Comparison of ENCODE assay signal across 10 cellular contexts in genomic region chr6:142822383-142822782, GRCh38.
DNase-seq lines count a peak whose midpoint lies in the region; ATAC-seq and TF ChIP-seq lines count a peak whose summit lies in the region.
"Had no signal": no experiment of that assay in that cellular context is flagged by ENCODE, and none has a peak within 500 bp of the region (broad histone marks: within the 10 kb centered on the region; RNA-seq: fewer than 3 reads in every experiment).

No MANE protein-coding gene starts in this region.

- no peak overlapping the region for H3K9ac ChIP-seq in MM.1S (ENCODE audit: low read length)

- peak; percentile 86 for ATAC-seq in GM18508 (IDR thresholded peaks at IDR 0.05; ENCODE audit: insufficient read depth, unreplicated experiment)
- peak; percentile 73 for ATAC-seq in GM21423 (IDR thresholded peaks at IDR 0.05; ENCODE audit: unreplicated experiment)
- peak; percentile 69 for ATAC-seq in HG03280 (IDR thresholded peaks at IDR 0.05; ENCODE audit: unreplicated experiment)

- H3K27me3 ChIP-seq in MM.1S (replicated peaks; ENCODE audit: insufficient read depth, low read length) = no peaks in the 10 kb centered on the region

- H3F3A ChIP-seq in MM.1S (ENCODE audit: insufficient read depth, low read length) = 0 out of 2 replicates have a peak, but pooled peaks cover 8% of the 10 kb centered on the region

- H3K4me3 ChIP-seq in MM.1S (ENCODE audit: low read length) = no peak overlapping the region

- no peaks in the 10 kb centered on the region for H4K20me1 ChIP-seq in MM.1S (ENCODE audit: insufficient read depth, low read length)

- H3K9me2 ChIP-seq in MM.1S (replicated peaks; ENCODE audit: insufficient read depth, low read length) = no peaks in the 10 kb centered on the region

- no peak overlapping the region for H2AFZ ChIP-seq in MM.1S (ENCODE audit: low read length)

- H3K27ac ChIP-seq in MM.1S (ENCODE audit: low read length) = no peak overlapping the region

- no peaks in the 10 kb centered on the region for H3K9me3 ChIP-seq in MM.1S (replicated peaks; ENCODE audit: insufficient read depth, low read length)

- no peaks in the 10 kb centered on the region for H3K36me3 ChIP-seq in MM.1S (replicated peaks; ENCODE audit: insufficient read depth, low read length)

- TF ChIP-seq CTCF in MM.1S (IDR thresholded peaks at IDR 0.05; ENCODE audit: low read length) = no peak

- peaks cover 9% of the 10 kb centered on the region; the same call in 1 of the 2 replicates for H3K4me1 ChIP-seq in MM.1S (ENCODE audit: low read length)

- peaks cover 5% of the 10 kb centered on the region for H3K79me2 ChIP-seq in MM.1S (ENCODE audit: low read length)

- peak; percentile 68 for DNase-seq in foreskin melanocyte
- no peak for DNase-seq in MM.1S
- DNase-seq in NCI-H1436 (lab: John Stamatoyannopoulos, UW) = no peak
- DNase-seq in HT-29 (ENCODE audit: low spot score) = no peak
- no peak for DNase-seq in AG20443 (ENCODE audit: low spot score)
- DNase-seq: aorta, SHP77 had no signal

- no peak overlapping the region for H3K4me2 ChIP-seq in MM.1S (ENCODE audit: low read depth, low read length)
